ENCODE assay signal across 24 cellular contexts in the genomic region with DNA sequence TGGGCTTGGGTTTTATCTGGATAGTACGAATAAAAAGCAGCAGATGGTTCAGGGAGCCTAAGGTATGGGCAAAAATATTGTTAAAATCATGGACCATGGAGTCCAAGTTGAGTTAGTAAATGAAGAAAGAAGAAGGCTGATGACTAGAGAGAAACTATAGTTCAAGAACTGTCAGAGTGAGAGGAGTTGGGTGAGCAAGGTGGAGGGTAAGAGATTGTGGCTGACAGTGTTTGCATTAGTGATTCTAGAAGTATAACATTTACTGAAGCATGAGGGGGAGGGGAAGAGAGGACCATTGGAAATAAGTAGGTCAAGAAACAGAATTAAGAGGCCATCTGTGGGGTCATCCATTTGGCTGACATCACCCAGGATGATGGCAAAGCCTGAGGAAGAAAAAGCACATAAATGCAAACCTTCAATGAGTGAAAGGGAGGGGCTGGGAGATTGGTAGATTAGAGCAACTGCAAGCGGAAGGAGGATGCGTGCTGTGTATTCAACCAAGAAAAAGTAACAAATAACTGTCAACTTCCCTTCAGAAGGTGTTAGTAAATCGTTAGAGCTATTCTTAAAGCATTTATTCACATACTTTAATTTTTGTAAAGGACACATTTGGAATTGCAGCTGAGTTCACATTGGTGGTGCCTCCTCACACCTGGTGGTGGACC.
"Had no signal": no experiment of that assay in that cellular context is flagged by ENCODE, and none has a peak within 500 bp of the region (broad histone marks: within the 10 kb centered on the region; RNA-seq: fewer than 3 reads in every experiment).

No MANE protein-coding gene starts in this region.

- H3K4me3 ChIP-seq: gastroesophageal sphincter, ovary, right lobe of liver, testis had no signal

- H3K9me3 Mint-ChIP-seq: activated CD4-positive, alpha-beta memory T cell treated with anti-CD3 and anti-CD28 coated beads for 36 hours; activated CD4-positive, alpha-beta T cell treated with anti-CD3 and anti-CD28 coated beads, Interleukin-2, amount 10 ng/mL, durations not matched to agents 24 days and 14 days; activated T-cell treated with anti-CD3 and anti-CD28 coated beads, Interleukin-2, amount 50 U/mL, for 24 hours; effector memory CD8-positive, alpha-beta T cell; immature natural killer cell; mesothelial cell of epicardium had no signal

- H3K36me3 Mint-ChIP-seq: activated CD4-positive, alpha-beta memory T cell treated with anti-CD3 and anti-CD28 coated beads for 36 hours; immature natural killer cell; mesothelial cell of epicardium; naive B cell had no signal

- H3K9me3 ChIP-seq: gastroesophageal sphincter, ovary, right lobe of liver, testis had no signal

- H3K27ac Mint-ChIP-seq: activated CD4-positive, alpha-beta memory T cell treated with anti-CD3 and anti-CD28 coated beads for 36 hours; activated CD4-positive, alpha-beta T cell treated with anti-CD3 and anti-CD28 coated beads, Interleukin-2, amount 10 ng/mL, durations not matched to agents 24 days and 14 days; activated T-cell treated with anti-CD3 and anti-CD28 coated beads, Interleukin-2, amount 50 U/mL, for 24 hours; effector memory CD8-positive, alpha-beta T cell; immature natural killer cell; mesothelial cell of epicardium; naive B cell; progenitor cell of endocrine pancreas had no signal

- H3K27ac ChIP-seq: brain microvascular endothelial cell, gastroesophageal sphincter, ovary, right lobe of liver, testis had no signal

- H3K4me1 ChIP-seq: gastroesophageal sphincter, right lobe of liver, testis had no signal

- H3K4me3 Mint-ChIP-seq: activated CD4-positive, alpha-beta memory T cell treated with anti-CD3 and anti-CD28 coated beads for 36 hours; activated CD4-positive, alpha-beta T cell treated with anti-CD3 and anti-CD28 coated beads, Interleukin-2, amount 10 ng/mL, durations not matched to agents 24 days and 14 days; activated T-cell treated with anti-CD3 and anti-CD28 coated beads, Interleukin-2, amount 50 U/mL, for 24 hours; effector memory CD8-positive, alpha-beta T cell; immature natural killer cell; mesothelial cell of epicardium; naive B cell had no signal

- DNase-seq: activated CD4-positive, alpha-beta memory T cell treated with anti-CD3 and anti-CD28 coated beads for 36 hours; activated CD4-positive, alpha-beta T cell treated with anti-CD3 and anti-CD28 coated beads, Interleukin-2, amount 10 ng/mL, durations not matched to agents 24 days and 14 days; activated CD4-positive, CD25-positive, alpha-beta regulatory T cell treated with anti-CD3 and anti-CD28 coated beads, Interleukin-2, amount 50 U/mL, for 72 hours; activated CD8-positive, alpha-beta memory T cell treated with anti-CD3 and anti-CD28 coated beads, Interleukin-2, amount 50 U/mL, for 4 hours; activated gamma-delta T cell; activated naive CD4-positive, alpha-beta T cell treated with anti-CD3 and anti-CD28 coated beads, Interleukin-2, amount 50 U/mL, for 16 hours; activated T-cell treated with anti-CD3 and anti-CD28 coated beads, Interleukin-2, amount 50 U/mL, for 24 hours; amniotic stem cell; brain microvascular endothelial cell; cortex of kidney; effector memory CD8-positive, alpha-beta T cell; hippocampal formation; immature natural killer cell; kidney; naive B cell; ovary; right lobe of liver; stimulated activated CD4-positive, alpha-beta T cell treated with anti-CD3 and anti-CD28 coated beads, Interleukin-2, amount 100 ng/mL, for 48 hours; stimulated activated naive CD4-positive, alpha-beta T cell treated with Interleukin-2 at 50 U/mL for 16 hours; testis; trophoblast cell had no signal

- ATAC-seq: effector memory CD8-positive, alpha-beta T cell; gastroesophageal sphincter; right lobe of liver had no signal

- H3K27me3 ChIP-seq: brain microvascular endothelial cell, gastroesophageal sphincter, ovary, right lobe of liver, testis had no signal

- H3K4me1 Mint-ChIP-seq: activated CD4-positive, alpha-beta T cell treated with anti-CD3 and anti-CD28 coated beads, Interleukin-2, amount 10 ng/mL, durations not matched to agents 24 days and 14 days; immature natural killer cell; mesothelial cell of epicardium; naive B cell had no signal

- H3K27me3 Mint-ChIP-seq: activated CD4-positive, alpha-beta memory T cell treated with anti-CD3 and anti-CD28 coated beads for 36 hours; activated CD4-positive, alpha-beta T cell treated with anti-CD3 and anti-CD28 coated beads, Interleukin-2, amount 10 ng/mL, durations not matched to agents 24 days and 14 days; activated T-cell treated with anti-CD3 and anti-CD28 coated beads, Interleukin-2, amount 50 U/mL, for 24 hours; progenitor cell of endocrine pancreas had no signal

- H3K36me3 ChIP-seq: brain microvascular endothelial cell, gastroesophageal sphincter, ovary, right lobe of liver had no signal
